In the genomic region with DNA sequence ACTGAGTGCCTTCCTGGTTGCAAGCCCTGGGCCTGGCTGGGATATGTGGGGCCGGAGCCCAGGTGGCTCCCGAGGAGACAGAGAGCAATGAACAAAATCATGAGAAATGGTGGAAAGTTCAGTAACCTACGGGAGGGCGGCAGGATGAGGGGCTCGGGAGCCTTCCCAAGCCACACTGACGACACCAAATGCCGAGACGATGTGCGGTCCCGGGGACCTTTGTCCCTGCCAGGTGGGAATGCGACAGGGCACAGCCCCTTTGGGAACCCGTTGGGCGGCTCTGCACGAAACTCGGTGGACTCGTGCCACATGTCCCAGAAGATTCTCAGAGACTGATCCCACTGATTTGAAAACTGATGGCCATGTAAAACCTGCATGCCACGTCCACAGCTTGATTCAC, we compare ENCODE assay signal across 24 cellular contexts.
"Had no signal": no experiment of that assay in that cellular context is flagged by ENCODE, and none has a peak within 500 bp of the region (broad histone marks: within the 10 kb centered on the region; RNA-seq: fewer than 3 reads in every experiment).

No MANE protein-coding gene starts in this region.

- H3K27me3 ChIP-seq: pancreas, upper lobe of right lung had no signal

- DNase-seq: hypothalamus; islet precursor cell; left ventricle myocardium inferior; mesendoderm; naive B cell; natural killer cell; pancreas; retina; stimulated activated CD4-positive, alpha-beta T cell treated with anti-CD3 and anti-CD28 coated beads, Interleukin-12 subunit alpha, Interleukin-12 subunit beta, amount 100 ng/mL, for 4 hours; stimulated activated CD4-positive, alpha-beta T cell treated with anti-CD3 and anti-CD28 coated beads, Interleukin-15, amount 100 ng/mL, for 24 hours; stimulated activated CD4-positive, alpha-beta T cell treated with anti-CD3 and anti-CD28 coated beads, Interleukin-2, amount 100 ng/mL, for 24 hours; stimulated activated CD4-positive, alpha-beta T cell treated with anti-CD3 and anti-CD28 coated beads, Interleukin-4, amount 100 ng/mL, for 1 hour; stimulated activated naive B cell treated with anti-CD40 and anti-IgM and Interleukin-4, amounts not matched to agents 10 μg/mL and 1 μg/mL and 100 μg/mL, for 72 hours; stimulated activated naive CD8-positive, alpha-beta T cell treated with anti-CD3 and anti-CD28 coated beads, Interleukin-15, Interleukin-2, amounts not matched to agents 100 U/mL and 50 U/mL, for 24 hours; stomach; tibial artery; trophoblast cell; upper lobe of right lung had no signal

- H3K36me3 ChIP-seq: left ventricle myocardium inferior, pancreas, prostate gland, stomach, thoracic aorta, tibial artery, upper lobe of right lung had no signal

- ATAC-seq: natural killer cell; pancreas; right cardiac atrium; sciatic nerve; stimulated activated naive B cell treated with anti-CD40 and anti-IgM and Interleukin-4, amounts not matched to agents 10 μg/mL and 1 μg/mL and 100 μg/mL, for 72 hours; stimulated activated naive CD8-positive, alpha-beta T cell treated with anti-CD3 and anti-CD28 coated beads, Interleukin-15, Interleukin-2, amounts not matched to agents 100 U/mL and 50 U/mL, for 24 hours; upper lobe of right lung had no signal

- H3K27ac ChIP-seq: left ventricle myocardium inferior, pancreas, prostate gland, skin epidermis, stomach, thoracic aorta, tibial artery, upper lobe of right lung had no signal

- H3K4me1 ChIP-seq: left ventricle myocardium inferior, pancreas, prostate gland, stomach, tibial artery, upper lobe of right lung had no signal

- H3K9me3 ChIP-seq: left ventricle myocardium inferior, pancreas, prostate gland, thoracic aorta, tibial artery, upper lobe of right lung had no signal

- H3K4me3 ChIP-seq: left ventricle myocardium inferior, lung, pancreas, prostate gland, skin epidermis, stomach, thoracic aorta, tibial artery, upper lobe of right lung had no signal
